ENCODE assay signal across 1 cellular context in the genomic region with DNA sequence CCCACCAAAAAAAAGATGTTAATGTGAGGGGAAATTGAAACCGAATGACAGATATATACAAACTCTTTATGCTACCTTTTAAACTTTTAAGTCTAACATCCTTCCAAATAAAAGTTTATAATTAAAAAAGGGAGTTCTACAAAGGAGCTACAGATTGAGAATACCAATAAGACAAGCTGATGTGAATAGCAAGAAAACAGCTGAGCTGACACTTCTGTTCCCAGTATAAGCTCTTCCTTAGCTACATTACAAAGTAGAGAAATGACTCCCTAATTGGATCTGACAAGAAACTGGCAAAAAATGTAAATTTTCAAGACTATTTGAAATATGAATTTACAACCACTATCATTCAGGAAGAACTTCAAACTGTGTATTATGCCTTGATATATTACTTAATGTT.
A peak's percentile ranks its signal among the peaks of the same experiment; 100 is the strongest.
TF ChIP-seq lines count a peak whose summit lies in the region.

No MANE protein-coding gene starts in this region.

TF ChIP-seq in IMR-90, 13 proteins besides CTCF, POLR2A, EP300 and RAD21 (continued from another document):
- peak; percentile 69 for TF ChIP-seq MAFK (IDR thresholded peaks at IDR 0.05; ENCODE audit: low read depth, low read length)
- TF ChIP-seq, protein P1, sequence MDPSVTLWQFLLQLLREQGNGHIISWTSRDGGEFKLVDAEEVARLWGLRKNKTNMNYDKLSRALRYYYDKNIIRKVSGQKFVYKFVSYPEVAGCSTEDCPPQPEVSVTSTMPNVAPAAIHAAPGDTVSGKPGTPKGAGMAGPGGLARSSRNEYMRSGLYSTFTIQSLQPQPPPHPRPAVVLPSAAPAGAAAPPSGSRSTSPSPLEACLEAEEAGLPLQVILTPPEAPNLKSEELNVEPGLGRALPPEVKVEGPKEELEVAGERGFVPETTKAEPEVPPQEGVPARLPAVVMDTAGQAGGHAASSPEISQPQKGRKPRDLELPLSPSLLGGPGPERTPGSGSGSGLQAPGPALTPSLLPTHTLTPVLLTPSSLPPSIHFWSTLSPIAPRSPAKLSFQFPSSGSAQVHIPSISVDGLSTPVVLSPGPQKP (IDR thresholded peaks at IDR 0.05; ENCODE audit: borderline replicate concordance, low read depth, low read length), result no peak
TF ChIP-seq in IMR-90: peak in this region for 1.
